In the genomic region with DNA sequence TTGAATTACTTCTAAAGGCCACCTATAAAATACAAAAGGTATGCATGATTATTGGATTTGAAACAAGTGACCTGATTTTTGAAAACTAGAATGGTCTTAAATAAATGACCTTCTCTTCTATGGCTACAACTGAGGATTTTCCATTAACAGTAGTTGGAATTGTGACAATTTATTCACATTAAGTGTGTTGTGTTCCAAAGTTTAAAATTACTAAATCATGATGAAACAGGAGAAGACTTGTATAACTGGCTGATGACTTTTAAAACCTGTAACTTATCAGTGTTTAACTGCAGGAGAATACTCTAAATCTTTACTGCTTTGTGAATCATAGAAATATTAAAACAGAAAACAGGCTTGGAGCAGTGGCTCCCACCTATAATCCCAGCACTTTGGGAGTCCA, we compare ENCODE assay signal across 2 cellular contexts.
TF ChIP-seq lines count a peak whose summit lies in the region.

No MANE protein-coding gene starts in this region.

TF ChIP-seq in liver, 16 proteins besides CTCF, POLR2A, EP300 and RAD21:
- TF ChIP-seq RXRA (IDR thresholded peaks at IDR 0.05) (peak in 1 of 2 donors; percentile 34), JUND (IDR thresholded peaks at IDR 0.05) (no peak), HNF4A (conservative IDR thresholded peaks at IDR 0.05) (peak; percentile 78 to 79), SP1 (IDR thresholded peaks at IDR 0.05) (peak; percentile 30), YY1 (IDR thresholded peaks at IDR 0.05) (peak; percentile 44), GABPA (IDR thresholded peaks at IDR 0.05 in 1 of 2, conservative IDR thresholded peaks at IDR 0.05 in 1 of 2) (no peak)
- TF ChIP-seq, protein P1, sequence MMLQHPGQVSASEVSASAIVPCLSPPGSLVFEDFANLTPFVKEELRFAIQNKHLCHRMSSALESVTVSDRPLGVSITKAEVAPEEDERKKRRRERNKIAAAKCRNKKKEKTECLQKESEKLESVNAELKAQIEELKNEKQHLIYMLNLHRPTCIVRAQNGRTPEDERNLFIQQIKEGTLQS (IDR thresholded peaks at IDR 0.05): peak; percentile 76

TF ChIP-seq in HepG2, 621 proteins besides CTCF, POLR2A, EP300 and RAD21:
- no peak for TF ChIP-seq FOXM1 (CRISPR knock-in tag; IDR thresholded peaks at IDR 0.05)
- TF ChIP-seq ISL2 (CRISPR knock-in tag; IDR thresholded peaks at IDR 0.05): no peak
- no peak for TF ChIP-seq MAFG (CRISPR knock-in tag; IDR thresholded peaks at IDR 0.05)
- TF ChIP-seq NFE2L1 (CRISPR knock-in tag; IDR thresholded peaks at IDR 0.05; ENCODE audit: borderline replicate concordance): no peak
- no peak for TF ChIP-seq ZNF782 (CRISPR knock-in tag; IDR thresholded peaks at IDR 0.05; ENCODE audit: borderline replicate concordance)
- no peak for TF ChIP-seq TEAD3 (CRISPR knock-in tag; optimal IDR thresholded peaks at IDR 0.05; ENCODE audit: borderline replicate concordance)
- no peak for TF ChIP-seq SP140L (CRISPR knock-in tag; IDR thresholded peaks at IDR 0.05; ENCODE audit: borderline replicate concordance)
- no peak for TF ChIP-seq FOXA3 (CRISPR knock-in tag; IDR thresholded peaks at IDR 0.05)
- TF ChIP-seq ZNF768 (CRISPR knock-in tag; IDR thresholded peaks at IDR 0.05): no peak
- TF ChIP-seq ZNF10 (CRISPR knock-in tag; IDR thresholded peaks at IDR 0.05; ENCODE audit: borderline replicate concordance, low read depth): no peak
- no peak for TF ChIP-seq POLR2AphosphoS5 (IDR thresholded peaks at IDR 0.05; ENCODE audit: low read depth, low read length)
- TF ChIP-seq MTA3 (CRISPR knock-in tag; IDR thresholded peaks at IDR 0.05): no peak
- no peak for TF ChIP-seq ZNF577 (CRISPR knock-in tag; IDR thresholded peaks at IDR 0.05; ENCODE audit: borderline replicate concordance, low read depth)
- no peak for TF ChIP-seq HNF4A (CRISPR knock-in tag; IDR thresholded peaks at IDR 0.05)
- no peak for TF ChIP-seq ZNF878 (CRISPR knock-in tag; IDR thresholded peaks at IDR 0.05)
- TF ChIP-seq CENPX (CRISPR knock-in tag; IDR thresholded peaks at IDR 0.05): no peak
TF ChIP-seq in HepG2: peak in this region for 0.
